Comparison of ENCODE assay signal across 8 cellular contexts in the genomic region with DNA sequence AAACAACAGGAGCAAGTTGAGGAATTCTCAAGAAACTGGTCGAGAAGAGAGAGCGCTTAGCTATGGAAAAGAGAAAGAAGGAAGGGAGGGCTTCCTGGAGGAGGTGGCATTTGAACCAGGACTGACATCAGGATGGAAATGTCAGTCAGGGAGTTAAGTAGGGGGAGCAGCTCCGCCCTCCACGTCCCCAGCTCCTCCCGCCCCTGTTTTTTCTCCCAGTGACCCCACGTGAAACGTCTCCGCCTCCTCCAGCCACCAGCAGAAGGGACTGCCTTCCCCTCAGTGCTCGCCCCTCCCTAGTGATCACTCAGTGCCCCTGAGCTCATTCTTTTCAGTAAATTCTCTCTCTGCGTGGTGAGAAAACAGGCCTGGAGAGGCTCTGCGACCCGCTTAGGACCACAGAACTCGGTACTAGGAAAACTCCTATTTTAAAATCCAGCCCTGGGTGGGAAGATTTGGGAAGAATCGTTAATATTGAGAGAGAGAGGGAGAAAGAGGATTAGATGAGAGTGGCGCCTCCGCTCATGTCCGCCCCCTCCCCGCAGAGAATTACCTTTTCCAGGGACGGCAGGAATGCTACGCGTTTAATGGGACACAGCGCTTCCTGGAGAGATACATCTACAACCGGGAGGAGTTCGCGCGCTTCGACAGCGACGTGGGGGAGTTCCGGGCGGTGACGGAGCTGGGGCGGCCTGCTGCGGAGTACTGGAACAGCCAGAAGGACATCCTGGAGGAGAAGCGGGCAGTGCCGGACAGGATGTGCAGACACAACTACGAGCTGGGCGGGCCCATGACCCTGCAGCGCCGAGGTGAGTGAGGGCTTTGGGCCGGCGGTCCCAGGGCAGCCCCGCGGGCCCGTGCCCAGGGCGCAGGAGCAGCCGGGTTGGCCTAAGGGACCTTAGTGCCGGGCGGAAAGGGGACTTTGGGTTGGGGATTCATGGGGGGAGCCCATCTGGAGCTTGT. TPM values are rescaled to one million over a fixed set of nuclear protein-coding genes. Genes with fewer than 3 reads are reported as not detected.
DNase-seq lines count a peak whose midpoint lies in the region; ATAC-seq and TF ChIP-seq lines count a peak whose summit lies in the region.

No MANE protein-coding gene starts in this region.

- DNase-seq in ELR (ENCODE audit: low read depth) (peak; percentile 68), WERI-Rb-1 (peak; percentile 98), glomerular visceral epithelial cell (ENCODE audit: extremely low spot score) (peak; percentile 86), SJCRH30 (no peak), SKM-1 (lab: John Stamatoyannopoulos, UW; ENCODE audit: unreplicated experiment) (no peak), SKM-1 treated with dmso at 0.1 percent for 144 hours (lab: John Stamatoyannopoulos, UW; ENCODE audit: unreplicated experiment) (no peak)

- no peaks in the 10 kb centered on the region for H3F3A ChIP-seq in neural cell (ENCODE audit: insufficient read depth, low read length, poor library complexity, severe bottlenecking)

- no peak for TF ChIP-seq EP300 in neural cell (conservative IDR thresholded peaks at IDR 0.05; ENCODE audit: poor library complexity, severe bottlenecking)

- H3K79me2 ChIP-seq in neural cell (replicated peaks; ENCODE audit: insufficient read depth, low read length): no peaks in the 10 kb centered on the region

- no peaks in the 10 kb centered on the region for H3K9me3 ChIP-seq in WERI-Rb-1 (ENCODE audit: severe bottlenecking)
- no peaks in the 10 kb centered on the region for H3K9me3 ChIP-seq in neural cell (ENCODE audit: low read length)
- H3K9me3 ChIP-seq in SJCRH30 (replicated peaks): no peaks in the 10 kb centered on the region

- peaks cover 7% of the 10 kb centered on the region for H3K36me3 ChIP-seq in WERI-Rb-1
- H3K36me3 ChIP-seq in neural cell (ENCODE audit: insufficient read depth, low read length): no peaks in the 10 kb centered on the region
- no peaks in the 10 kb centered on the region for H3K36me3 ChIP-seq in SJCRH30

- no peaks in the 10 kb centered on the region for H4K20me1 ChIP-seq in neural cell (ENCODE audit: insufficient read depth)

- H3K27ac ChIP-seq in WERI-Rb-1: peak overlapping the region; percentile 90
- H3K27ac ChIP-seq in neural cell (ENCODE audit: low read length): no peak overlapping the region
- no peak overlapping the region for H3K27ac ChIP-seq in SJCRH30

- H3K27me3 ChIP-seq in WERI-Rb-1 (ENCODE audit: insufficient read depth, low read depth, severe bottlenecking) (no peaks in the 10 kb centered on the region), neural cell (ENCODE audit: insufficient read depth, low read depth, low read length) (no peaks in the 10 kb centered on the region), SJCRH30 (0 out of 2 replicates have a peak, but pooled peaks cover 5% of the 10 kb centered on the region)

- H3K4me3 ChIP-seq in WERI-Rb-1 (ENCODE audit: low read depth, low read length) (peak overlapping the region; percentile 78), neural cell (ENCODE audit: low read length) (peak overlapping the region; percentile 57), SJCRH30 (no peak overlapping the region)

- peak overlapping the region; percentile 20 for H3K9ac ChIP-seq in neural cell (ENCODE audit: low read length)

- ATAC-seq in HG02852 (IDR thresholded peaks at IDR 0.05; ENCODE audit: unreplicated experiment): no peak

- H3K9me2 ChIP-seq in neural cell (ENCODE audit: insufficient read depth, low read length): no peaks in the 10 kb centered on the region

- TF ChIP-seq CTCF in WERI-Rb-1 (IDR thresholded peaks at IDR 0.05; ENCODE audit: low read depth, low read length): no peak
- TF ChIP-seq CTCF in neural cell (IDR thresholded peaks at IDR 0.05; ENCODE audit: poor library complexity, severe bottlenecking): no peak

- no peak overlapping the region for H3K4me2 ChIP-seq in neural cell (ENCODE audit: low read length)

- H3K4me1 ChIP-seq in SJCRH30: no peaks in the 10 kb centered on the region

- TF ChIP-seq RAD21 in neural cell (conservative IDR thresholded peaks at IDR 0.05): no peak

- H2AFZ ChIP-seq in neural cell (ENCODE audit: low read depth, low read length): peak overlapping the region; percentile 45

TF ChIP-seq in neural cell, 6 proteins besides CTCF, POLR2A, EP300 and RAD21:
- no peak for TF ChIP-seq POLR2AphosphoS5 (IDR thresholded peaks at IDR 0.05)
- TF ChIP-seq MXI1 (conservative IDR thresholded peaks at IDR 0.05; ENCODE audit: poor library complexity, severe bottlenecking): no peak
- TF ChIP-seq TAF1 (IDR thresholded peaks at IDR 0.05; ENCODE audit: low read depth): no peak
- TF ChIP-seq, protein P1, sequence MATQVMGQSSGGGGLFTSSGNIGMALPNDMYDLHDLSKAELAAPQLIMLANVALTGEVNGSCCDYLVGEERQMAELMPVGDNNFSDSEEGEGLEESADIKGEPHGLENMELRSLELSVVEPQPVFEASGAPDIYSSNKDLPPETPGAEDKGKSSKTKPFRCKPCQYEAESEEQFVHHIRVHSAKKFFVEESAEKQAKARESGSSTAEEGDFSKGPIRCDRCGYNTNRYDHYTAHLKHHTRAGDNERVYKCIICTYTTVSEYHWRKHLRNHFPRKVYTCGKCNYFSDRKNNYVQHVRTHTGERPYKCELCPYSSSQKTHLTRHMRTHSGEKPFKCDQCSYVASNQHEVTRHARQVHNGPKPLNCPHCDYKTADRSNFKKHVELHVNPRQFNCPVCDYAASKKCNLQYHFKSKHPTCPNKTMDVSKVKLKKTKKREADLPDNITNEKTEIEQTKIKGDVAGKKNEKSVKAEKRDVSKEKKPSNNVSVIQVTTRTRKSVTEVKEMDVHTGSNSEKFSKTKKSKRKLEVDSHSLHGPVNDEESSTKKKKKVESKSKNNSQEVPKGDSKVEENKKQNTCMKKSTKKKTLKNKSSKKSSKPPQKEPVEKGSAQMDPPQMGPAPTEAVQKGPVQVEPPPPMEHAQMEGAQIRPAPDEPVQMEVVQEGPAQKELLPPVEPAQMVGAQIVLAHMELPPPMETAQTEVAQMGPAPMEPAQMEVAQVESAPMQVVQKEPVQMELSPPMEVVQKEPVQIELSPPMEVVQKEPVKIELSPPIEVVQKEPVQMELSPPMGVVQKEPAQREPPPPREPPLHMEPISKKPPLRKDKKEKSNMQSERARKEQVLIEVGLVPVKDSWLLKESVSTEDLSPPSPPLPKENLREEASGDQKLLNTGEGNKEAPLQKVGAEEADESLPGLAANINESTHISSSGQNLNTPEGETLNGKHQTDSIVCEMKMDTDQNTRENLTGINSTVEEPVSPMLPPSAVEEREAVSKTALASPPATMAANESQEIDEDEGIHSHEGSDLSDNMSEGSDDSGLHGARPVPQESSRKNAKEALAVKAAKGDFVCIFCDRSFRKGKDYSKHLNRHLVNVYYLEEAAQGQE (IDR thresholded peaks at IDR 0.05; ENCODE audit: borderline replicate concordance): no peak
- TF ChIP-seq EZH2 (IDR thresholded peaks at IDR 0.05; ENCODE audit: borderline replicate concordance, insufficient read depth, low read length, poor library complexity, severe bottlenecking): no peak
- no peak for TF ChIP-seq SMC3 (conservative IDR thresholded peaks at IDR 0.05; ENCODE audit: poor library complexity)

RNA-seq across cellular contexts. Expression of a gene that starts 4.6 kb away (rescaled TPM):
- polyA plus RNA-seq in neural cell: 2.3 TPM in 1 of 2 replicates, not detected in the other
- 3.7 and 3.9 TPM in 2 replicates for polyA minus RNA-seq in neural cell
- not detected in 2 replicates for total RNA-seq in SJCRH30 (2014; rRNA removed; shearing (Covaris generic))

RNA-seq across cellular contexts. Expression of a gene that starts 7.0 kb away (rescaled TPM):
- polyA plus RNA-seq in neural cell: not detected in 2 replicates
- polyA minus RNA-seq in neural cell: not detected in 2 replicates
- total RNA-seq in SJCRH30 (2014; rRNA removed; shearing (Covaris generic)): not detected in 2 replicates

Comparison
In these comparisons a context has a peak if more than half of its experiments do, and no peak if none do; other contexts are left out.
1. DNase-seq: peak in ELR (single experiment), WERI-Rb-1 (single experiment) and glomerular visceral epithelial cell (single experiment); none in SJCRH30 (0 of 2), SKM-1 (single experiment) and SKM-1 treated with dmso at 0.1 percent for 144 hours (single experiment).